Comparison of ENCODE assay signal across 21 cellular contexts in genomic region chr9:72400866-72401265, GRCh38.
"Had no signal": no experiment of that assay in that cellular context is flagged by ENCODE, and none has a peak within 500 bp of the region (broad histone marks: within the 10 kb centered on the region; RNA-seq: fewer than 3 reads in every experiment).

No MANE protein-coding gene starts in this region.

- H3K27ac Mint-ChIP-seq: dendritic cell treated with granulocyte-macrophage colony-stimulating factor and Interleukin-4, amounts not matched to agents 40 ng/mL and 50 ng/mL, for 4 days; effector memory CD8-positive, alpha-beta T cell; endodermal cell; immature natural killer cell; naive thymus-derived CD4-positive, alpha-beta T cell; natural killer cell had no signal

- H3K9me3 Mint-ChIP-seq: dendritic cell treated with granulocyte-macrophage colony-stimulating factor and Interleukin-4, amounts not matched to agents 40 ng/mL and 50 ng/mL, for 4 days; endodermal cell; natural killer cell had no signal

- H3K9me3 ChIP-seq: colonic mucosa, esophagus squamous epithelium, gastrocnemius medialis, heart right ventricle, left lung, lower lobe of right lung had no signal

- H3K4me1 ChIP-seq: colonic mucosa had no signal

- H3K27me3 Mint-ChIP-seq: dendritic cell treated with granulocyte-macrophage colony-stimulating factor and Interleukin-4, amounts not matched to agents 40 ng/mL and 50 ng/mL, for 4 days had no signal

- H3K27me3 ChIP-seq: colonic mucosa, esophagus squamous epithelium, gastrocnemius medialis, heart right ventricle, hepatocyte, left lung had no signal

- H3K4me1 Mint-ChIP-seq: immature natural killer cell; naive thymus-derived CD4-positive, alpha-beta T cell; natural killer cell had no signal

- DNase-seq: colonic mucosa; cortex of kidney; effector CD8-positive, alpha-beta T cell; effector memory CD8-positive, alpha-beta T cell; endodermal cell; erythroblast; esophagus squamous epithelium; foreskin fibroblast; gastrocnemius medialis; glutamatergic neuron; heart right ventricle; immature natural killer cell; left cardiac atrium; left lung; left ventricle myocardium superior; lower lobe of right lung; mesendoderm; naive thymus-derived CD4-positive, alpha-beta T cell; natural killer cell had no signal

- H3K4me3 ChIP-seq: colonic mucosa, esophagus squamous epithelium, gastrocnemius medialis, heart right ventricle, hepatocyte, left lung, lower lobe of right lung had no signal

- H3K36me3 ChIP-seq: colonic mucosa, esophagus squamous epithelium, gastrocnemius medialis, heart right ventricle, left lung, lower lobe of right lung had no signal

- H3K36me3 Mint-ChIP-seq: naive thymus-derived CD4-positive, alpha-beta T cell; natural killer cell had no signal

- H3K4me3 Mint-ChIP-seq: dendritic cell treated with granulocyte-macrophage colony-stimulating factor and Interleukin-4, amounts not matched to agents 40 ng/mL and 50 ng/mL, for 4 days; effector memory CD8-positive, alpha-beta T cell; endodermal cell; immature natural killer cell; naive thymus-derived CD4-positive, alpha-beta T cell; natural killer cell had no signal
